Comparison of ENCODE assay signal across 17 cellular contexts in genomic region chr14:68654471-68654941, GRCh38.
DNase-seq lines count a peak whose midpoint lies in the region; ATAC-seq and TF ChIP-seq lines count a peak whose summit lies in the region.
"Had no signal": no experiment of that assay in that cellular context is flagged by ENCODE, and none has a peak within 500 bp of the region (broad histone marks: within the 10 kb centered on the region; RNA-seq: fewer than 3 reads in every experiment).

No MANE protein-coding gene starts in this region.

- H4K20me1 ChIP-seq in SK-N-SH (ENCODE audit: insufficient read depth) (no peaks in the 10 kb centered on the region), mammary epithelial cell (ENCODE audit: insufficient read depth, low read length) (no peaks in the 10 kb centered on the region)

- peak overlapping the region; percentile 93 to 98 (median 98) for H3K27ac Mint-ChIP-seq in nephron
- H3K27ac Mint-ChIP-seq: activated CD8-positive, alpha-beta T cell treated with anti-CD3 and anti-CD28 coated beads for 36 hours; activated T-helper 2 cell treated with anti-CD3 and anti-CD28 coated beads, Interferon-gamma antibody, Interleukin-2, Interleukin-4, amounts not matched to agents 10 μg/mL and 5 μg/mL and 100 μg/mL, durations not matched to agents 14 hours and 24 hours and 36 hours had no signal

- DNase-seq in SK-N-SH (peak; percentile 34), mammary epithelial cell (no peak), BE2C (no peak), foreskin fibroblast (no peak)
- DNase-seq: 8988T; activated CD8-positive, alpha-beta T cell treated with anti-CD3 and anti-CD28 coated beads for 36 hours; amniotic stem cell; CD4-positive, CD25-positive, alpha-beta regulatory T cell; stimulated activated CD4-positive, alpha-beta T cell treated with anti-CD3 and anti-CD28 coated beads, Interleukin-2, amount 100 ng/mL, for 24 hours; SW 1271 had no signal

- no peaks in the 10 kb centered on the region for H3K79me2 ChIP-seq in SK-N-SH (ENCODE audit: insufficient read depth)
- no peaks in the 10 kb centered on the region for H3K79me2 ChIP-seq in mammary epithelial cell (ENCODE audit: insufficient read depth, low read length)

- dilution Hi-C loops in mammary epithelial cell (cut with HindIII; ENCODE audit: low sequenced_read_pairs), result no loop called here

- no peak for TF ChIP-seq RAD21 in SK-N-SH (IDR thresholded peaks at IDR 0.05; ENCODE audit: low read length)

- in situ Hi-C loops in mammary epithelial cell (cut with MboI; ENCODE audit: low sequenced_read_pairs in 2 of 2), result no loop called here

- no peak for TF ChIP-seq EP300 in SK-N-SH (IDR thresholded peaks at IDR 0.05; ENCODE audit: borderline replicate concordance in 1 of 2, low read depth in 1 of 2, low read length in 1 of 2)

- no peaks in the 10 kb centered on the region for H3K9me3 Mint-ChIP-seq in nephron
- H3K9me3 Mint-ChIP-seq: activated T-helper 2 cell treated with anti-CD3 and anti-CD28 coated beads, Interferon-gamma antibody, Interleukin-2, Interleukin-4, amounts not matched to agents 10 μg/mL and 5 μg/mL and 100 μg/mL, durations not matched to agents 14 hours and 24 hours and 36 hours had no signal

- no peaks in the 10 kb centered on the region for H3K27me3 Mint-ChIP-seq in nephron (ENCODE audit: low read depth)
- H3K27me3 Mint-ChIP-seq: activated CD8-positive, alpha-beta T cell treated with anti-CD3 and anti-CD28 coated beads for 36 hours; CD4-positive, CD25-positive, alpha-beta regulatory T cell had no signal

- H3K9me2 ChIP-seq in SK-N-SH, result no peaks in the 10 kb centered on the region

- no peak overlapping the region for H3K4me3 ChIP-seq in SK-N-SH (ENCODE audit: low read depth in 2 of 2, low read length in 1 of 2)
- no peak overlapping the region for H3K4me3 ChIP-seq in mammary epithelial cell (replicated peaks in 1 of 3; ENCODE audit: insufficient read depth in 1 of 3, low read depth in 2 of 3, low read length in 3 of 3)
- no peak overlapping the region for H3K4me3 ChIP-seq in thymus (ENCODE audit: low read length)
- H3K4me3 ChIP-seq in BE2C (ENCODE audit: low read depth, low read length), result no peak overlapping the region
- H3K4me3 ChIP-seq in foreskin fibroblast (ENCODE audit: low read depth in 1 of 2, low read length in 2 of 2), result no peak overlapping the region
- H3K4me3 ChIP-seq: K562 had no signal

- no peaks in the 10 kb centered on the region for H3K36me3 ChIP-seq in SK-N-SH (replicated peaks in 1 of 2; ENCODE audit: control insufficient read depth in 1 of 2, insufficient read depth in 2 of 2, low read length in 1 of 2)
- no peaks in the 10 kb centered on the region for H3K36me3 ChIP-seq in mammary epithelial cell (ENCODE audit: insufficient read depth, low read length)
- H3K36me3 ChIP-seq in thymus (ENCODE audit: control insufficient read depth, insufficient read depth), result no peaks in the 10 kb centered on the region
- H3K36me3 ChIP-seq in BE2C, result no peaks in the 10 kb centered on the region

- POLR2A ChIA-PET in SK-N-SH (lab: Yijun Ruan, JAX), result interaction anchor here (0.8 to 1.7 kb wide), 3 partner anchors 17 to 133 kb away, joined by 3 to 7 read pairs (median 5); no protein-coding TSS in a partner anchor

- intact Hi-C loops in mammary epithelial cell (cut with micrococcal nuclease), result no loop called here

- H3K4me1 ChIP-seq in SK-N-SH (ENCODE audit: control insufficient read depth in 1 of 2, insufficient read depth in 2 of 2, low read depth in 1 of 2, low read length in 1 of 2), result peaks cover 18 to 39% of the 10 kb centered on the region in 2 experiments; a peak in 3 of 4 replicates
- peaks cover 20% of the 10 kb centered on the region for H3K4me1 ChIP-seq in mammary epithelial cell (ENCODE audit: insufficient read depth, low read length)
- peaks cover 3% of the 10 kb centered on the region for H3K4me1 ChIP-seq in thymus (ENCODE audit: control insufficient read depth, insufficient read depth, low read length)
- peaks cover 4% of the 10 kb centered on the region for H3K4me1 ChIP-seq in BE2C

- no peaks in the 10 kb centered on the region for H3F3A ChIP-seq in SK-N-SH (replicated peaks; ENCODE audit: insufficient read depth)

- H3K4me3 Mint-ChIP-seq in nephron, result no peak overlapping the region
- H3K4me3 Mint-ChIP-seq: activated CD8-positive, alpha-beta T cell treated with anti-CD3 and anti-CD28 coated beads for 36 hours; CD4-positive, CD25-positive, alpha-beta regulatory T cell had no signal

- no peak for TF ChIP-seq CTCF in SK-N-SH (IDR thresholded peaks at IDR 0.05)
- no peak for TF ChIP-seq CTCF in mammary epithelial cell (conservative IDR thresholded peaks at IDR 0.05 in 1 of 2, IDR thresholded peaks at IDR 0.05 in 1 of 2; ENCODE audit: extremely low read depth in 1 of 2, insufficient read depth in 1 of 2, low read depth in 1 of 2, low read length in 2 of 2)
- no peak for TF ChIP-seq CTCF in nephron (IDR thresholded peaks at IDR 0.05; ENCODE audit: unreplicated experiment in 3 of 3)
- no peak for TF ChIP-seq CTCF in BE2C (IDR thresholded peaks at IDR 0.05; ENCODE audit: low read depth, low read length)
- no peak for TF ChIP-seq CTCF in foreskin fibroblast (IDR thresholded peaks at IDR 0.05; ENCODE audit: low read depth, low read length)

- H3K4me1 Mint-ChIP-seq in nephron, result peaks cover 94% of the 10 kb centered on the region

- H3K27ac ChIP-seq in SK-N-SH (ENCODE audit: low read depth in 2 of 2, low read length in 1 of 2) (peak overlapping the region in 1 of 2 experiments; percentile 91; a peak in 2 of 4 replicates), mammary epithelial cell (ENCODE audit: insufficient read depth, low read depth, low read length) (no peak overlapping the region), thymus (ENCODE audit: low read depth) (peak overlapping the region; percentile 19)
- H3K27ac ChIP-seq: HL-60 had no signal

- H3K27me3 ChIP-seq in SK-N-SH (ENCODE audit: insufficient read depth) (no peaks in the 10 kb centered on the region), mammary epithelial cell (ENCODE audit: insufficient read depth, low read length) (no peaks in the 10 kb centered on the region), thymus (ENCODE audit: control insufficient read depth, insufficient read depth) (no peaks in the 10 kb centered on the region), BE2C (no peaks in the 10 kb centered on the region)

- ATAC-seq in SK-N-SH treated with all-trans-retinoic acid at 6 μM for 48 hours, result no peak; the same call in 2 of the 3 replicates
- no peak for ATAC-seq in HG02884 (IDR thresholded peaks at IDR 0.05; ENCODE audit: unreplicated experiment)
- ATAC-seq: activated CD8-positive, alpha-beta T cell treated with anti-CD3 and anti-CD28 coated beads for 36 hours; K562 had no signal

- H3K9me3 ChIP-seq in SK-N-SH (no peaks in the 10 kb centered on the region), mammary epithelial cell (replicated peaks; ENCODE audit: insufficient read depth, low read length) (no peaks in the 10 kb centered on the region), thymus (ENCODE audit: control insufficient read depth) (peaks cover 1% of the 10 kb centered on the region), BE2C (no peaks in the 10 kb centered on the region)

- H3K36me3 Mint-ChIP-seq in nephron (ENCODE audit: low read depth), result no peaks in the 10 kb centered on the region
- H3K36me3 Mint-ChIP-seq: CD4-positive, CD25-positive, alpha-beta regulatory T cell had no signal

- H2AFZ ChIP-seq in SK-N-SH (ENCODE audit: low read depth) (no peak overlapping the region), mammary epithelial cell (ENCODE audit: low read depth, low read length) (peak overlapping the region; percentile 58)

- CTCF ChIA-PET in SK-N-SH (lab: Yijun Ruan, JAX), result interaction anchor here (1.1 to 3.1 kb wide), 7 partner anchors 11 to 406 kb away, joined by 3 to 13 read pairs (median 6); no protein-coding TSS in a partner anchor
- CTCF ChIA-PET in mammary epithelial cell (lab: Charles Lee; ENCODE audit: low non-redundant PET), result no interaction called here

- whole genome bisulfite sequencing in SK-N-SH (ENCODE audit: low lambda C conversion rate), result 74% methylated on average over 8 of the region's 9 CpGs
- 45% methylated on average over 7 of the region's 9 CpGs for WGBS in mammary epithelial cell (ENCODE audit: low coverage, missing lambda C conversion rate)
- WGBS in thymus, result 56% methylated on average over 9 of the region's 9 CpGs

- no TSS peak for BruUV-seq in mammary epithelial cell (replicated peaks; lab: Mats Ljungman, UMichigan)

- H3K9ac ChIP-seq in SK-N-SH, result no peak overlapping the region
- H3K9ac ChIP-seq in mammary epithelial cell (ENCODE audit: insufficient read depth, low read length), result no peak overlapping the region

- H3K4me2 ChIP-seq in SK-N-SH (peak overlapping the region; percentile 6; the same call in 1 of the 2 replicates), mammary epithelial cell (ENCODE audit: insufficient read depth, low read depth, low read length) (no peak overlapping the region)

TF ChIP-seq in SK-N-SH, 30 proteins besides CTCF, POLR2A, EP300 and RAD21:
- TF ChIP-seq GATA2 (CRISPR knock-in tag; IDR thresholded peaks at IDR 0.05) (no peak), NFIC (IDR thresholded peaks at IDR 0.05; ENCODE audit: borderline replicate concordance) (no peak), ELF1 (IDR thresholded peaks at IDR 0.05) (no peak), POLR2AphosphoS5 (IDR thresholded peaks at IDR 0.05; ENCODE audit: low read depth, low read length) (no peak), NRF1 (IDR thresholded peaks at IDR 0.05; ENCODE audit: low read depth, low read length) (no peak), FOXM1 (IDR thresholded peaks at IDR 0.05; ENCODE audit: low read depth) (no peak), TAF1 (IDR thresholded peaks at IDR 0.05; ENCODE audit: borderline replicate concordance, low read depth, low read length) (no peak), TEAD4 (IDR thresholded peaks at IDR 0.05; ENCODE audit: borderline replicate concordance, insufficient read depth) (no peak)

TF ChIP-seq in SK-N-SH treated with all-trans-retinoic acid at 6 μM for 48 hours, 23 proteins besides CTCF, POLR2A, EP300 and RAD21 (continues in another document):
- no peak for TF ChIP-seq ZC3H10 (CRISPR knock-in tag; IDR thresholded peaks at IDR 0.05)
- TF ChIP-seq PATZ1 (CRISPR knock-in tag; IDR thresholded peaks at IDR 0.05; ENCODE audit: borderline replicate concordance), result no peak
- TF ChIP-seq ESRRG (CRISPR knock-in tag; IDR thresholded peaks at IDR 0.05), result no peak
